1 cellular context compared by ENCODE assay signal in the genomic region with DNA sequence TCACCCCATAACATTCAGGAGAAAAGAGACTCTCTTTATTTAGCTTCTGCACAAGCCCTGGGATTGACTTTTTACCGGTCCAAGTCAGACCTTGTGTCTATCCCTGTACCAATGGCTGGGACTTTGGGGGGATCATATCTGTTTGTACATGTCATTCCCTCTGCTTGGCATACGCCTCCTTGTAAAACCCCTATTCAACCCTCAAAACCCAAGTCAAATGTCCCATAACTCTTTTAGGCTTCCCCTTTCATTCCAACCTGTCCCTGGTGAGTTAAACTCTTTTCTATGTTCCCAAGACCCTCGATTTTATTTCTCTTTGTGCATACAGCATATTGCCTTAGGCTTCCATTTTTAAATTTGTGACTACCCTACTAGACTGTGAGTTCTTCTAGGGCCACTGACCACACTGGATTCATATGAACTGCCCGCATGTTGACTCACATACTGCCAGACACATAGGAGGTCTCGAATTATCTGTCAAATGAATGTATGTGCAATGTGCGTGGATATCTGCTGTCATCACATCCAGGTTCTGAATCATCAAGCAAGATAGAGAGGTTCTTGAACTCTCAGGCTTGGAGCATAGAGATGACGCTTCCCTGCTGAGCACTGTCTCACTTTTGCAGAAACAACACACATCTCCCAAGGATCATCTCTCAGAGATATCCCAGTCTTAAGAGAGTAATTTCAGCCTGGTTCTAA.
TF ChIP-seq lines count a peak whose summit lies in the region.

No MANE protein-coding gene starts in this region.

TF ChIP-seq in H1, 55 proteins besides CTCF, POLR2A, EP300 and RAD21 (continued from another document):
- TF ChIP-seq, protein P1, sequence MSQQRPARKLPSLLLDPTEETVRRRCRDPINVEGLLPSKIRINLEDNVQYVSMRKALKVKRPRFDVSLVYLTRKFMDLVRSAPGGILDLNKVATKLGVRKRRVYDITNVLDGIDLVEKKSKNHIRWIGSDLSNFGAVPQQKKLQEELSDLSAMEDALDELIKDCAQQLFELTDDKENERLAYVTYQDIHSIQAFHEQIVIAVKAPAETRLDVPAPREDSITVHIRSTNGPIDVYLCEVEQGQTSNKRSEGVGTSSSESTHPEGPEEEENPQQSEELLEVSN (IDR thresholded peaks at IDR 0.05), result no peak
- TF ChIP-seq RXRA (IDR thresholded peaks at IDR 0.05; ENCODE audit: insufficient read depth, low read depth, low read length), result no peak
- no peak for TF ChIP-seq SIX5 (IDR thresholded peaks at IDR 0.05; ENCODE audit: low read depth, low read length)
- TF ChIP-seq RNF2 (IDR thresholded peaks at IDR 0.05; ENCODE audit: borderline replicate concordance, low read depth, low read length, missing control alignments, poor library complexity, severe bottlenecking), result no peak
- TF ChIP-seq JUND (IDR thresholded peaks at IDR 0.05; ENCODE audit: low read length), result no peak
